In the genomic region with DNA sequence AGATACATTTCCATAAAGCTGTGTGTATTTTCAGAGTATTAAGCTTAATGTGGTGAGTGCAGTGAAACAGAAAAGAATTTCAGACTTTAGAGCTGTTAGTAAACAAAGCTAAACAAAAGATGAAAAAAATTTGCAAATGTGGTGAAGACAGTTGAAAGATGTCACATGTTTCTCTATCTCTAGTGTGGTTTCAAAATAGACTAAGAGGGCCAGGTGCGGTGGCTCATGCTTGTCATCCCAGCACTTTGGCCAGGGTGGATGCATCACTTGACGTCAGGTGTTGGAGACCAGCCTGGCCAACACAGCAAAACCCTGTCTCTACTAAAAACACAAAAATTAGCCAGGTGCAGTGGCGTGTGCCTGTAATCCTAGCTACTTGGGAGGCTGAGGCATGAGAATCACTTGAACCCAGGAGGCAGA, we compare ENCODE assay signal across 14 cellular contexts.
DNase-seq lines count a peak whose midpoint lies in the region; ATAC-seq and TF ChIP-seq lines count a peak whose summit lies in the region.
"Had no signal": no experiment of that assay in that cellular context is flagged by ENCODE, and none has a peak within 500 bp of the region (broad histone marks: within the 10 kb centered on the region; RNA-seq: fewer than 3 reads in every experiment).

No MANE protein-coding gene starts in this region.

- CTCF ChIA-PET in activated naive CD4-positive, alpha-beta T cell treated with anti-CD3 and anti-CD28 coated beads, Interleukin-2, amount 10 ng/mL, durations not matched to agents 7 days and 5 days (lab: Charles Lee): no interaction called here
- CTCF ChIA-PET in MCF 10A (lab: Yijun Ruan, JAX): no interaction called here

- intact Hi-C loops in MCF 10A (cut with micrococcal nuclease) (no loop called here), aorta (cut with DNase I) (no loop called here)

- H3K36me3 ChIP-seq in KOPT-K1 (ENCODE audit: insufficient read depth, low read length): no peaks in the 10 kb centered on the region
- no peaks in the 10 kb centered on the region for H3K36me3 ChIP-seq in aorta (ENCODE audit: control insufficient read depth in 1 of 2, insufficient read depth in 2 of 2, low read length in 1 of 2)
- H3K36me3 ChIP-seq: pancreas had no signal

- no peak overlapping the region for H3K4me3 ChIP-seq in aorta (ENCODE audit: low read length in 2 of 2)
- H3K4me3 ChIP-seq: pancreas had no signal

- no peaks in the 10 kb centered on the region for H3K36me3 Mint-ChIP-seq in activated naive CD4-positive, alpha-beta T cell treated with anti-CD3 and anti-CD28 coated beads, Interleukin-2, amount 10 ng/mL, durations not matched to agents 7 days and 5 days
- no peaks in the 10 kb centered on the region for H3K36me3 Mint-ChIP-seq in stimulated activated effector memory CD8-positive, alpha-beta T cell treated with anti-CD3 and anti-CD28 coated beads, Interleukin-12 subunit alpha, Interleukin-12 subunit beta, amount 100 ng/mL, for 72 hours
- no peaks in the 10 kb centered on the region for H3K36me3 Mint-ChIP-seq in MCF 10A (ENCODE audit: insufficient read depth, unreplicated experiment)

- H3K27me3 ChIP-seq in aorta (ENCODE audit: control insufficient read depth in 1 of 2, insufficient read depth in 2 of 2, low read length in 1 of 2): no peaks in the 10 kb centered on the region
- H3K27me3 ChIP-seq: pancreas had no signal

- no peaks in the 10 kb centered on the region for H3K4me1 ChIP-seq in aorta (ENCODE audit: control insufficient read depth in 1 of 2, insufficient read depth in 2 of 2, low read length in 2 of 2)
- H3K4me1 ChIP-seq: pancreas had no signal

- peaks cover 41% of the 10 kb centered on the region for H3K4me1 Mint-ChIP-seq in activated naive CD4-positive, alpha-beta T cell treated with anti-CD3 and anti-CD28 coated beads, Interleukin-2, amount 10 ng/mL, durations not matched to agents 7 days and 5 days
- peaks cover 24% of the 10 kb centered on the region for H3K4me1 Mint-ChIP-seq in stimulated activated effector memory CD8-positive, alpha-beta T cell treated with anti-CD3 and anti-CD28 coated beads, Interleukin-12 subunit alpha, Interleukin-12 subunit beta, amount 100 ng/mL, for 72 hours
- H3K4me1 Mint-ChIP-seq in MCF 10A (ENCODE audit: insufficient read depth, unreplicated experiment): no peaks in the 10 kb centered on the region

- H3K4me3 Mint-ChIP-seq in activated naive CD4-positive, alpha-beta T cell treated with anti-CD3 and anti-CD28 coated beads, Interleukin-2, amount 10 ng/mL, durations not matched to agents 7 days and 5 days: no peak overlapping the region
- no peak overlapping the region for H3K4me3 Mint-ChIP-seq in stimulated activated effector memory CD8-positive, alpha-beta T cell treated with anti-CD3 and anti-CD28 coated beads, Interleukin-12 subunit alpha, Interleukin-12 subunit beta, amount 100 ng/mL, for 72 hours
- no peak overlapping the region for H3K4me3 Mint-ChIP-seq in MCF 10A (ENCODE audit: unreplicated experiment)
- H3K4me3 Mint-ChIP-seq: endodermal cell had no signal

- TF ChIP-seq CTCF in MCF 10A (IDR thresholded peaks at IDR 0.05; ENCODE audit: unreplicated experiment): no peak

- 90 to 93% methylated on average over 3 of the region's 3 CpGs for WGBS in aorta, 2 donors

- H3K27ac ChIP-seq in KOPT-K1 (ENCODE audit: low read depth, low read length, poor library complexity, severe bottlenecking) (peak overlapping the region; percentile 77), aorta (ENCODE audit: low read depth in 1 of 2, low read length in 2 of 2) (no peak overlapping the region)
- H3K27ac ChIP-seq: pancreas had no signal

- no TSS peak for BruUV-seq in MCF 10A (replicated peaks; lab: Mats Ljungman, UMichigan)

- peak; percentile 72 for ATAC-seq in HG02763 (IDR thresholded peaks at IDR 0.05; ENCODE audit: unreplicated experiment)
- peak; percentile 64 for ATAC-seq in stimulated activated effector memory CD8-positive, alpha-beta T cell treated with anti-CD3 and anti-CD28 coated beads, Interleukin-12 subunit alpha, Interleukin-12 subunit beta, amount 100 ng/mL, for 72 hours
- ATAC-seq in aorta (ENCODE audit: low FRiP score): no peak
- ATAC-seq: left ventricle myocardium superior, pancreas had no signal

- POLR2A ChIA-PET in MCF 10A (lab: Yijun Ruan, JAX): interaction anchor here (0.6 kb wide), 1 partner anchor 551 kb away, joined by 3 read pairs; no protein-coding TSS in a partner anchor

- no peaks in the 10 kb centered on the region for H3K9me3 Mint-ChIP-seq in activated naive CD4-positive, alpha-beta T cell treated with anti-CD3 and anti-CD28 coated beads, Interleukin-2, amount 10 ng/mL, durations not matched to agents 7 days and 5 days
- H3K9me3 Mint-ChIP-seq in stimulated activated effector memory CD8-positive, alpha-beta T cell treated with anti-CD3 and anti-CD28 coated beads, Interleukin-12 subunit alpha, Interleukin-12 subunit beta, amount 100 ng/mL, for 72 hours: no peaks in the 10 kb centered on the region
- H3K9me3 Mint-ChIP-seq in MCF 10A (ENCODE audit: unreplicated experiment): no peaks in the 10 kb centered on the region
- H3K9me3 Mint-ChIP-seq: endodermal cell had no signal

- DNase-seq in activated naive CD4-positive, alpha-beta T cell treated with anti-CD3 and anti-CD28 coated beads, Interleukin-2, amount 10 ng/mL, durations not matched to agents 7 days and 5 days: peak; percentile 53
- no peak for DNase-seq in activated naive CD4-positive, alpha-beta T cell treated with Interleukin-2 at 50 U/mL for 16 hours
- no peak for DNase-seq in stimulated activated effector memory CD8-positive, alpha-beta T cell treated with anti-CD3 and anti-CD28 coated beads, Interleukin-12 subunit alpha, Interleukin-12 subunit beta, amount 100 ng/mL, for 72 hours (ENCODE audit: low spot score in 2 of 2)
- DNase-seq in MCF 10A (ENCODE audit: unreplicated experiment): no peak
- no peak for DNase-seq in aorta
- no peak for DNase-seq in HuH-7.5 (ENCODE audit: low spot score)
- DNase-seq: amygdala; endodermal cell; head of caudate nucleus; left ventricle myocardium superior; pancreas; stimulated activated CD4-positive, alpha-beta T cell treated with anti-CD3 and anti-CD28 coated beads, Interleukin-2, amount 100 ng/mL, for 48 hours had no signal

- H3K27me3 Mint-ChIP-seq in activated naive CD4-positive, alpha-beta T cell treated with anti-CD3 and anti-CD28 coated beads, Interleukin-2, amount 10 ng/mL, durations not matched to agents 7 days and 5 days: peaks cover 26% of the 10 kb centered on the region
- H3K27me3 Mint-ChIP-seq in MCF 10A (ENCODE audit: insufficient read depth, unreplicated experiment): no peaks in the 10 kb centered on the region

- peak overlapping the region; percentile 68 for H3K27ac Mint-ChIP-seq in activated naive CD4-positive, alpha-beta T cell treated with anti-CD3 and anti-CD28 coated beads, Interleukin-2, amount 10 ng/mL, durations not matched to agents 7 days and 5 days
- H3K27ac Mint-ChIP-seq in stimulated activated effector memory CD8-positive, alpha-beta T cell treated with anti-CD3 and anti-CD28 coated beads, Interleukin-12 subunit alpha, Interleukin-12 subunit beta, amount 100 ng/mL, for 72 hours: no peak overlapping the region
- H3K27ac Mint-ChIP-seq in MCF 10A (ENCODE audit: low read depth, unreplicated experiment): no peak overlapping the region
- H3K27ac Mint-ChIP-seq: endodermal cell had no signal

- H3K9me3 ChIP-seq in KOPT-K1 (ENCODE audit: insufficient read depth, low read length, poor library complexity, severe bottlenecking): no peaks in the 10 kb centered on the region
- no peaks in the 10 kb centered on the region for H3K9me3 ChIP-seq in aorta (ENCODE audit: control insufficient read depth, low read length)
- H3K9me3 ChIP-seq: pancreas had no signal
